1 cellular context compared by ENCODE assay signal in the genomic region with DNA sequence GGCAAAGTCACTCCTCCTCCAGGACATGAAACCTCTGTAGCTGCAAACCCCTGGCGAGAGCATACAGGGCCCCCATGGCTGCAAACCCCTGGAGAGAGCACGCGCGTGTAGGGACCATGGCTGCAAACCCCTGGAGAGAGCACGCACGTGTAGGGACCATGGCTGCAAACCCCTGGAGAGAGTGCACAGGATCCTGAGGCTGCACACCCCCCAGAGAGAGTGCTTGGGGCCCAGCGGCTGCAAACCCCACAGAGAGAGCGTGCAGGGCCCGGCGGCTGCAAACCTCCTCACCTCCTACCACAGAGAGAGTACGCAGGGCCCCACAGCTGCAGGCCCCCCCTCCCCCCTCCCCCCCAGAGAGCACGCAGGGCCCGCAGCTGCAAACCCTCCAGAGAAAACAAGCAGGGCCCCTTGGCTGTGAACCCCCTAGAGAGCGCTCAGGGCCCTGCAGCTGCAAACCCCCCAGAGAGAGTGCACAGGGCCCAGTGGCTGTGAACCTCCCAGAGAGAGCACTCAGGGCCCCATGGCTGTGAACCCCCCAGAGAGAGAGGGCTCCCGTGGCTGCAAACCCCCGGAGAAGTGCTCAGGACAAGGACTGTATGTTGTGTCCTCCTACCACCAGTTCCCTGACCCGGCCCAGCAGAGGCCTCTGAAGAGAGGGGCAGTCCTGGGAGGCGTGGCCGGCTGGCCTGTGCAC.
TF ChIP-seq lines count a peak whose summit lies in the region.

No MANE protein-coding gene starts in this region.

TF ChIP-seq in GM23338, 12 proteins besides CTCF, POLR2A, EP300 and RAD21:
- TF ChIP-seq EZH2 (IDR thresholded peaks at IDR 0.05; ENCODE audit: low read depth, unreplicated experiment), result no peak
- TF ChIP-seq ZNF114 (CRISPR knock-in tag; IDR thresholded peaks at IDR 0.05), result no peak
- no peak for TF ChIP-seq ZNF331 (CRISPR knock-in tag; IDR thresholded peaks at IDR 0.05; ENCODE audit: low read depth)
- no peak for TF ChIP-seq CREB1 (CRISPR knock-in tag; IDR thresholded peaks at IDR 0.05; ENCODE audit: low read depth)
- TF ChIP-seq, protein P1, sequence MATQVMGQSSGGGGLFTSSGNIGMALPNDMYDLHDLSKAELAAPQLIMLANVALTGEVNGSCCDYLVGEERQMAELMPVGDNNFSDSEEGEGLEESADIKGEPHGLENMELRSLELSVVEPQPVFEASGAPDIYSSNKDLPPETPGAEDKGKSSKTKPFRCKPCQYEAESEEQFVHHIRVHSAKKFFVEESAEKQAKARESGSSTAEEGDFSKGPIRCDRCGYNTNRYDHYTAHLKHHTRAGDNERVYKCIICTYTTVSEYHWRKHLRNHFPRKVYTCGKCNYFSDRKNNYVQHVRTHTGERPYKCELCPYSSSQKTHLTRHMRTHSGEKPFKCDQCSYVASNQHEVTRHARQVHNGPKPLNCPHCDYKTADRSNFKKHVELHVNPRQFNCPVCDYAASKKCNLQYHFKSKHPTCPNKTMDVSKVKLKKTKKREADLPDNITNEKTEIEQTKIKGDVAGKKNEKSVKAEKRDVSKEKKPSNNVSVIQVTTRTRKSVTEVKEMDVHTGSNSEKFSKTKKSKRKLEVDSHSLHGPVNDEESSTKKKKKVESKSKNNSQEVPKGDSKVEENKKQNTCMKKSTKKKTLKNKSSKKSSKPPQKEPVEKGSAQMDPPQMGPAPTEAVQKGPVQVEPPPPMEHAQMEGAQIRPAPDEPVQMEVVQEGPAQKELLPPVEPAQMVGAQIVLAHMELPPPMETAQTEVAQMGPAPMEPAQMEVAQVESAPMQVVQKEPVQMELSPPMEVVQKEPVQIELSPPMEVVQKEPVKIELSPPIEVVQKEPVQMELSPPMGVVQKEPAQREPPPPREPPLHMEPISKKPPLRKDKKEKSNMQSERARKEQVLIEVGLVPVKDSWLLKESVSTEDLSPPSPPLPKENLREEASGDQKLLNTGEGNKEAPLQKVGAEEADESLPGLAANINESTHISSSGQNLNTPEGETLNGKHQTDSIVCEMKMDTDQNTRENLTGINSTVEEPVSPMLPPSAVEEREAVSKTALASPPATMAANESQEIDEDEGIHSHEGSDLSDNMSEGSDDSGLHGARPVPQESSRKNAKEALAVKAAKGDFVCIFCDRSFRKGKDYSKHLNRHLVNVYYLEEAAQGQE (IDR thresholded peaks at IDR 0.05; ENCODE audit: unreplicated experiment), result no peak
- TF ChIP-seq NANOG (IDR thresholded peaks at IDR 0.05; ENCODE audit: borderline replicate concordance), result no peak
- TF ChIP-seq EZH2phosphoT487 (IDR thresholded peaks at IDR 0.05; ENCODE audit: unreplicated experiment), result no peak
- TF ChIP-seq, protein P2, sequence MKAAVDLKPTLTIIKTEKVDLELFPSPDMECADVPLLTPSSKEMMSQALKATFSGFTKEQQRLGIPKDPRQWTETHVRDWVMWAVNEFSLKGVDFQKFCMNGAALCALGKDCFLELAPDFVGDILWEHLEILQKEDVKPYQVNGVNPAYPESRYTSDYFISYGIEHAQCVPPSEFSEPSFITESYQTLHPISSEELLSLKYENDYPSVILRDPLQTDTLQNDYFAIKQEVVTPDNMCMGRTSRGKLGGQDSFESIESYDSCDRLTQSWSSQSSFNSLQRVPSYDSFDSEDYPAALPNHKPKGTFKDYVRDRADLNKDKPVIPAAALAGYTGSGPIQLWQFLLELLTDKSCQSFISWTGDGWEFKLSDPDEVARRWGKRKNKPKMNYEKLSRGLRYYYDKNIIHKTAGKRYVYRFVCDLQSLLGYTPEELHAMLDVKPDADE (IDR thresholded peaks at IDR 0.05), result no peak
- TF ChIP-seq JUNB (IDR thresholded peaks at IDR 0.05; ENCODE audit: unreplicated experiment), result no peak
- TF ChIP-seq, protein P3, sequence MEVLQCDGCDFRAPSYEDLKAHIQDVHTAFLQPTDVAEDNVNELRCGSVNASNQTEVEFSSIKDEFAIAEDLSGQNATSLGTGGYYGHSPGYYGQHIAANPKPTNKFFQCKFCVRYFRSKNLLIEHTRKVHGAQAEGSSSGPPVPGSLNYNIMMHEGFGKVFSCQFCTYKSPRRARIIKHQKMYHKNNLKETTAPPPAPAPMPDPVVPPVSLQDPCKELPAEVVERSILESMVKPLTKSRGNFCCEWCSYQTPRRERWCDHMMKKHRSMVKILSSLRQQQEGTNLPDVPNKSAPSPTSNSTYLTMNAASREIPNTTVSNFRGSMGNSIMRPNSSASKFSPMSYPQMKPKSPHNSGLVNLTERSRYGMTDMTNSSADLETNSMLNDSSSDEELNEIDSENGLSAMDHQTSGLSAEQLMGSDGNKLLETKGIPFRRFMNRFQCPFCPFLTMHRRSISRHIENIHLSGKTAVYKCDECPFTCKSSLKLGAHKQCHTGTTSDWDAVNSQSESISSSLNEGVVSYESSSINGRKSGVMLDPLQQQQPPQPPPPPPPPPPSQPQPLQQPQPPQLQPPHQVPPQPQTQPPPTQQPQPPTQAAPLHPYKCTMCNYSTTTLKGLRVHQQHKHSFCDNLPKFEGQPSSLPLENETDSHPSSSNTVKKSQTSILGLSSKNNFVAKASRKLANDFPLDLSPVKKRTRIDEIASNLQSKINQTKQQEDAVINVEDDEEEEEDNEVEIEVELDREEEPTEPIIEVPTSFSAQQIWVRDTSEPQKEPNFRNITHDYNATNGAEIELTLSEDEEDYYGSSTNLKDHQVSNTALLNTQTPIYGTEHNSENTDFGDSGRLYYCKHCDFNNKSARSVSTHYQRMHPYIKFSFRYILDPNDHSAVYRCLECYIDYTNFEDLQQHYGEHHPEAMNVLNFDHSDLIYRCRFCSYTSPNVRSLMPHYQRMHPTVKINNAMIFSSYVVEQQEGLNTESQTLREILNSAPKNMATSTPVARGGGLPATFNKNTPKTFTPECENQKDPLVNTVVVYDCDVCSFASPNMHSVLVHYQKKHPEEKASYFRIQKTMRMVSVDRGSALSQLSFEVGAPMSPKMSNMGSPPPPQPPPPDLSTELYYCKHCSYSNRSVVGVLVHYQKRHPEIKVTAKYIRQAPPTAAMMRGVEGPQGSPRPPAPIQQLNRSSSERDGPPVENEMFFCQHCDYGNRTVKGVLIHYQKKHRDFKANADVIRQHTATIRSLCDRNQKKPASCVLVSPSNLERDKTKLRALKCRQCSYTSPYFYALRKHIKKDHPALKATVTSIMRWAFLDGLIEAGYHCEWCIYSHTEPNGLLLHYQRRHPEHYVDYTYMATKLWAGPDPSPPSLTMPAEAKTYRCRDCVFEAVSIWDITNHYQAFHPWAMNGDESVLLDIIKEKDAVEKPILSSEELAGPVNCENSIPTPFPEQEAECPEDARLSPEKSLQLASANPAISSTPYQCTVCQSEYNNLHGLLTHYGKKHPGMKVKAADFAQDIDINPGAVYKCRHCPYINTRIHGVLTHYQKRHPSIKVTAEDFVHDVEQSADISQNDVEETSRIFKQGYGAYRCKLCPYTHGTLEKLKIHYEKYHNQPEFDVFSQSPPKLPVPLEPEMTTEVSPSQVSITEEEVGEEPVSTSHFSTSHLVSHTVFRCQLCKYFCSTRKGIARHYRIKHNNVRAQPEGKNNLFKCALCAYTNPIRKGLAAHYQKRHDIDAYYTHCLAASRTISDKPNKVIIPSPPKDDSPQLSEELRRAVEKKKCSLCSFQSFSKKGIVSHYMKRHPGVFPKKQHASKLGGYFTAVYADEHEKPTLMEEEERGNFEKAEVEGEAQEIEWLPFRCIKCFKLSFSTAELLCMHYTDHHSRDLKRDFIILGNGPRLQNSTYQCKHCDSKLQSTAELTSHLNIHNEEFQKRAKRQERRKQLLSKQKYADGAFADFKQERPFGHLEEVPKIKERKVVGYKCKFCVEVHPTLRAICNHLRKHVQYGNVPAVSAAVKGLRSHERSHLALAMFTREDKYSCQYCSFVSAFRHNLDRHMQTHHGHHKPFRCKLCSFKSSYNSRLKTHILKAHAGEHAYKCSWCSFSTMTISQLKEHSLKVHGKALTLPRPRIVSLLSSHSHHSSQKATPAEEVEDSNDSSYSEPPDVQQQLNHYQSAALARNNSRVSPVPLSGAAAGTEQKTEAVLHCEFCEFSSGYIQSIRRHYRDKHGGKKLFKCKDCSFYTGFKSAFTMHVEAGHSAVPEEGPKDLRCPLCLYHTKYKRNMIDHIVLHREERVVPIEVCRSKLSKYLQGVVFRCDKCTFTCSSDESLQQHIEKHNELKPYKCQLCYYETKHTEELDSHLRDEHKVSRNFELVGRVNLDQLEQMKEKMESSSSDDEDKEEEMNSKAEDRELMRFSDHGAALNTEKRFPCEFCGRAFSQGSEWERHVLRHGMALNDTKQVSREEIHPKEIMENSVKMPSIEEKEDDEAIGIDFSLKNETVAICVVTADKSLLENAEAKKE (CRISPR knock-in tag; IDR thresholded peaks at IDR 0.05), result no peak
- TF ChIP-seq STAT1 (IDR thresholded peaks at IDR 0.05; ENCODE audit: unreplicated experiment), result no peak
- no peak for TF ChIP-seq POLR2AphosphoS5 (IDR thresholded peaks at IDR 0.05; ENCODE audit: low read depth)
TF ChIP-seq in GM23338: peak in this region for 0.
